ENCODE assay signal across 13 cellular contexts in genomic region chr9:81430727-81431126, GRCh38.
"Had no signal": no experiment of that assay in that cellular context is flagged by ENCODE, and none has a peak within 500 bp of the region (broad histone marks: within the 10 kb centered on the region; RNA-seq: fewer than 3 reads in every experiment).

No MANE protein-coding gene starts in this region.

- H3K4me3 ChIP-seq: esophagus squamous epithelium, lower lobe of right lung, transverse colon had no signal

- H3K27ac ChIP-seq: esophagus squamous epithelium, lower lobe of right lung, transverse colon had no signal

- DNase-seq: activated CD4-positive, alpha-beta T cell treated with anti-CD3 and anti-CD28 coated beads, Interleukin-2, amount 50 U/mL, for 1 hour; activated T-cell treated with anti-CD3 and anti-CD28 coated beads, Interleukin-2, amount 50 U/mL, for 1 hour; anterior cingulate cortex; esophagus squamous epithelium; hypothalamus; left cardiac atrium; lower lobe of right lung; midbrain; naive B cell; posterior cingulate gyrus; small intestine; substantia nigra; transverse colon had no signal

- H3K4me1 ChIP-seq: transverse colon had no signal

- H3K36me3 ChIP-seq: esophagus squamous epithelium, lower lobe of right lung, transverse colon had no signal

- H3K27me3 ChIP-seq: esophagus squamous epithelium, transverse colon had no signal
